In the genomic region with DNA sequence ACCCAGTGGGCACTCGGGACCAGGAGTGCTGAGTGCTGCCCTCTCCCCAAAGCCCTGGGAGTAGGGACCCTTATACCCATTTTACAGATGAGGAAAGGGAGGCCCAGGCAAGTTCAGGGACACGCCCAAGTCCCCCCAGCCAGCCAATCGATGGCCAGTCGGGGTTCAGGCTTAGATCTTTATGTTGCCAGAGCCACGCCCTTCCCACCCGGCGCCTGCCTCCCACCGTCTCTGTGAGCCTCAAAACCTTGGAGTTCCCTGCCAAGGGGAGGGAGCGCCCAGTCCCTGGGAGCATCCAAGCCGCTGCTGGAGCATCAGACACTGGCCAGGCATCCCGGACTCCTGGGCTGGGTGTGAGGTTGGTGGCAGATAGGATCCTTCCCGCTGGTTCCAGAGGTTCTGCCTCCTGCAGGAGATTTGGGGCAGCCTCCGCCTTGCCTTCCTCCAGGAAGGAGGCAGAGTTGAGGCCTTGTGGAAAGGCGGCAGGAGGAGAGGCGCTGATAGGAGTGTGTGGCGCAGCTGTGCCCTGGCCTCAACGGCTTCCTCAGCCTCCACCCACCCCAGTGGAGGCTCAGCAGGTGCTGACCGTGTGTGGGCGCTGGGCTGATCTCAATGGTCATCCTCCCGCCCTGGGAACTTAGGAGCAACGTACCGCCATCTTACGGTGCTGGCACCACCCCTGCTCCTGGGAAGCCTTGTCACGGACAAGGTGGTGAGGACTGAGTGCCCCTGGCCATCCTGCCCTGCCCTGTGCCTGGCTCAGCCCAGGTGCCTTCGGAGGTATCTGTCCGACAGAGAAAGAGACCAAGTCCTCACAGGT, we compare ENCODE assay signal across 1 cellular context.
TF ChIP-seq lines count a peak whose summit lies in the region.

No MANE protein-coding gene starts in this region.

TF ChIP-seq in SK-N-SH, 30 proteins besides CTCF, POLR2A, EP300 and RAD21 (continued from another document):
- no peak for TF ChIP-seq USF2 (IDR thresholded peaks at IDR 0.05; ENCODE audit: borderline replicate concordance, low read depth, low read length)
- TF ChIP-seq CHD2 (IDR thresholded peaks at IDR 0.05; ENCODE audit: low read length, partially characterized antibody): no peak
- TF ChIP-seq RFX5 (IDR thresholded peaks at IDR 0.05; ENCODE audit: low read length): no peak
- TF ChIP-seq ELF1 (IDR thresholded peaks at IDR 0.05): no peak
- TF ChIP-seq NFIC (IDR thresholded peaks at IDR 0.05; ENCODE audit: borderline replicate concordance): no peak
- no peak for TF ChIP-seq FOXM1 (IDR thresholded peaks at IDR 0.05; ENCODE audit: low read depth)
- no peak for TF ChIP-seq YY1 (IDR thresholded peaks at IDR 0.05; ENCODE audit: low read depth)
- no peak for TF ChIP-seq TAF1 (IDR thresholded peaks at IDR 0.05; ENCODE audit: borderline replicate concordance, low read depth, low read length)
- no peak for TF ChIP-seq TEAD4 (IDR thresholded peaks at IDR 0.05; ENCODE audit: borderline replicate concordance, insufficient read depth)
- TF ChIP-seq GABPA (IDR thresholded peaks at IDR 0.05; ENCODE audit: low read depth): no peak
- TF ChIP-seq SMC3 (IDR thresholded peaks at IDR 0.05; ENCODE audit: low read depth, low read length): no peak
- TF ChIP-seq, protein P1, sequence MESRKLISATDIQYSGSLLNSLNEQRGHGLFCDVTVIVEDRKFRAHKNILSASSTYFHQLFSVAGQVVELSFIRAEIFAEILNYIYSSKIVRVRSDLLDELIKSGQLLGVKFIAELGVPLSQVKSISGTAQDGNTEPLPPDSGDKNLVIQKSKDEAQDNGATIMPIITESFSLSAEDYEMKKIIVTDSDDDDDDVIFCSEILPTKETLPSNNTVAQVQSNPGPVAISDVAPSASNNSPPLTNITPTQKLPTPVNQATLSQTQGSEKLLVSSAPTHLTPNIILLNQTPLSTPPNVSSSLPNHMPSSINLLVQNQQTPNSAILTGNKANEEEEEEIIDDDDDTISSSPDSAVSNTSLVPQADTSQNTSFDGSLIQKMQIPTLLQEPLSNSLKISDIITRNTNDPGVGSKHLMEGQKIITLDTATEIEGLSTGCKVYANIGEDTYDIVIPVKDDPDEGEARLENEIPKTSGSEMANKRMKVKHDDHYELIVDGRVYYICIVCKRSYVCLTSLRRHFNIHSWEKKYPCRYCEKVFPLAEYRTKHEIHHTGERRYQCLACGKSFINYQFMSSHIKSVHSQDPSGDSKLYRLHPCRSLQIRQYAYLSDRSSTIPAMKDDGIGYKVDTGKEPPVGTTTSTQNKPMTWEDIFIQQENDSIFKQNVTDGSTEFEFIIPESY (IDR thresholded peaks at IDR 0.05; ENCODE audit: borderline replicate concordance, low read depth): no peak
- TF ChIP-seq TCF12 (IDR thresholded peaks at IDR 0.05): no peak
- TF ChIP-seq GATA2 (CRISPR knock-in tag; IDR thresholded peaks at IDR 0.05): no peak
- no peak for TF ChIP-seq SIN3A (IDR thresholded peaks at IDR 0.05; ENCODE audit: borderline replicate concordance, low read depth, low read length)
- TF ChIP-seq MXI1 (IDR thresholded peaks at IDR 0.05; ENCODE audit: low read depth, low read length): no peak
- no peak for TF ChIP-seq RCOR1 (IDR thresholded peaks at IDR 0.05; ENCODE audit: low read length)
- TF ChIP-seq REST (IDR thresholded peaks at IDR 0.05; ENCODE audit: low read depth, low read length): no peak
